1 cellular context compared by ENCODE assay signal in the genomic region with DNA sequence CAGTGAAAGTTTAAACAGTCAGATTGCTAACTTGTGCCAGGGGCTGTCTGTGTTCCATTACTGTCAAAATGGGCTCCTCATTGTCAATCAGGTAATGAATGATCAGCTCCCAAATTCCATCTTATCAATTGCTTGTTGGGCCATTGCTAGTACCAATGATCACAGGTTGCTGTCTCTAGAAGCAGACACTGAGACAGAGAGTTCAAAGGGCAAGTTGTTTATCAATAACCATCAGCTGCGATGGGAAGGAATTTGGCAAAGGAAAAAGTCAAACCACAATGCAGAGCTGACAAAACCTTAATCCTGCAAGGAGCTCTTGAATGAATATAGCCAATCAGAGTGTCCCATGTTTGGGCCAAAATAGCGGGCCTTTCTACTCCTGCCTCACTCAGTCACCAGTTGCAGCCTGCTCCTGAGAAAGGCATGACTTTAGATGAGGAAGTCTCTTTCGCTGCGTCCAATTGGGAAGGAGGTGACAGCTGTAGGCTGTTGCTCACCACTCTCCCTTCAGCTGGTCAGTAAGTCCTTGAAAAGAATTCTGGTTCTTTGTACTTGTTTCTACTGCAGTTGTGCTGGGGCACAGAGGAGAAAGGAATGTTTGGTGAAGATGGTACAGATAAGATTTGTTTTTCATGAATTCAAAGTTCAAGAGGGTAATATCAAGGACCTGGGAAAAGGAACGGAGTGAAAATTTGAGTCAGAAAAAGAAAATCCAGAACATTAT.
TF ChIP-seq lines count a peak whose summit lies in the region.

No MANE protein-coding gene starts in this region.

TF ChIP-seq in GM23338, 12 proteins besides CTCF, POLR2A, EP300 and RAD21 (continued from another document):
- TF ChIP-seq, protein P1, sequence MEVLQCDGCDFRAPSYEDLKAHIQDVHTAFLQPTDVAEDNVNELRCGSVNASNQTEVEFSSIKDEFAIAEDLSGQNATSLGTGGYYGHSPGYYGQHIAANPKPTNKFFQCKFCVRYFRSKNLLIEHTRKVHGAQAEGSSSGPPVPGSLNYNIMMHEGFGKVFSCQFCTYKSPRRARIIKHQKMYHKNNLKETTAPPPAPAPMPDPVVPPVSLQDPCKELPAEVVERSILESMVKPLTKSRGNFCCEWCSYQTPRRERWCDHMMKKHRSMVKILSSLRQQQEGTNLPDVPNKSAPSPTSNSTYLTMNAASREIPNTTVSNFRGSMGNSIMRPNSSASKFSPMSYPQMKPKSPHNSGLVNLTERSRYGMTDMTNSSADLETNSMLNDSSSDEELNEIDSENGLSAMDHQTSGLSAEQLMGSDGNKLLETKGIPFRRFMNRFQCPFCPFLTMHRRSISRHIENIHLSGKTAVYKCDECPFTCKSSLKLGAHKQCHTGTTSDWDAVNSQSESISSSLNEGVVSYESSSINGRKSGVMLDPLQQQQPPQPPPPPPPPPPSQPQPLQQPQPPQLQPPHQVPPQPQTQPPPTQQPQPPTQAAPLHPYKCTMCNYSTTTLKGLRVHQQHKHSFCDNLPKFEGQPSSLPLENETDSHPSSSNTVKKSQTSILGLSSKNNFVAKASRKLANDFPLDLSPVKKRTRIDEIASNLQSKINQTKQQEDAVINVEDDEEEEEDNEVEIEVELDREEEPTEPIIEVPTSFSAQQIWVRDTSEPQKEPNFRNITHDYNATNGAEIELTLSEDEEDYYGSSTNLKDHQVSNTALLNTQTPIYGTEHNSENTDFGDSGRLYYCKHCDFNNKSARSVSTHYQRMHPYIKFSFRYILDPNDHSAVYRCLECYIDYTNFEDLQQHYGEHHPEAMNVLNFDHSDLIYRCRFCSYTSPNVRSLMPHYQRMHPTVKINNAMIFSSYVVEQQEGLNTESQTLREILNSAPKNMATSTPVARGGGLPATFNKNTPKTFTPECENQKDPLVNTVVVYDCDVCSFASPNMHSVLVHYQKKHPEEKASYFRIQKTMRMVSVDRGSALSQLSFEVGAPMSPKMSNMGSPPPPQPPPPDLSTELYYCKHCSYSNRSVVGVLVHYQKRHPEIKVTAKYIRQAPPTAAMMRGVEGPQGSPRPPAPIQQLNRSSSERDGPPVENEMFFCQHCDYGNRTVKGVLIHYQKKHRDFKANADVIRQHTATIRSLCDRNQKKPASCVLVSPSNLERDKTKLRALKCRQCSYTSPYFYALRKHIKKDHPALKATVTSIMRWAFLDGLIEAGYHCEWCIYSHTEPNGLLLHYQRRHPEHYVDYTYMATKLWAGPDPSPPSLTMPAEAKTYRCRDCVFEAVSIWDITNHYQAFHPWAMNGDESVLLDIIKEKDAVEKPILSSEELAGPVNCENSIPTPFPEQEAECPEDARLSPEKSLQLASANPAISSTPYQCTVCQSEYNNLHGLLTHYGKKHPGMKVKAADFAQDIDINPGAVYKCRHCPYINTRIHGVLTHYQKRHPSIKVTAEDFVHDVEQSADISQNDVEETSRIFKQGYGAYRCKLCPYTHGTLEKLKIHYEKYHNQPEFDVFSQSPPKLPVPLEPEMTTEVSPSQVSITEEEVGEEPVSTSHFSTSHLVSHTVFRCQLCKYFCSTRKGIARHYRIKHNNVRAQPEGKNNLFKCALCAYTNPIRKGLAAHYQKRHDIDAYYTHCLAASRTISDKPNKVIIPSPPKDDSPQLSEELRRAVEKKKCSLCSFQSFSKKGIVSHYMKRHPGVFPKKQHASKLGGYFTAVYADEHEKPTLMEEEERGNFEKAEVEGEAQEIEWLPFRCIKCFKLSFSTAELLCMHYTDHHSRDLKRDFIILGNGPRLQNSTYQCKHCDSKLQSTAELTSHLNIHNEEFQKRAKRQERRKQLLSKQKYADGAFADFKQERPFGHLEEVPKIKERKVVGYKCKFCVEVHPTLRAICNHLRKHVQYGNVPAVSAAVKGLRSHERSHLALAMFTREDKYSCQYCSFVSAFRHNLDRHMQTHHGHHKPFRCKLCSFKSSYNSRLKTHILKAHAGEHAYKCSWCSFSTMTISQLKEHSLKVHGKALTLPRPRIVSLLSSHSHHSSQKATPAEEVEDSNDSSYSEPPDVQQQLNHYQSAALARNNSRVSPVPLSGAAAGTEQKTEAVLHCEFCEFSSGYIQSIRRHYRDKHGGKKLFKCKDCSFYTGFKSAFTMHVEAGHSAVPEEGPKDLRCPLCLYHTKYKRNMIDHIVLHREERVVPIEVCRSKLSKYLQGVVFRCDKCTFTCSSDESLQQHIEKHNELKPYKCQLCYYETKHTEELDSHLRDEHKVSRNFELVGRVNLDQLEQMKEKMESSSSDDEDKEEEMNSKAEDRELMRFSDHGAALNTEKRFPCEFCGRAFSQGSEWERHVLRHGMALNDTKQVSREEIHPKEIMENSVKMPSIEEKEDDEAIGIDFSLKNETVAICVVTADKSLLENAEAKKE (CRISPR knock-in tag; IDR thresholded peaks at IDR 0.05), result no peak
- TF ChIP-seq STAT1 (IDR thresholded peaks at IDR 0.05; ENCODE audit: unreplicated experiment), result no peak
